ENCODE assay signal across 21 cellular contexts in genomic region chr1:150194381-150195031, GRCh38. TPM values are rescaled to one million over a fixed set of nuclear protein-coding genes. Genes with fewer than 3 reads are reported as not detected.
DNase-seq lines count a peak whose midpoint lies in the region; ATAC-seq and TF ChIP-seq lines count a peak whose summit lies in the region.
"Had no signal": no experiment of that assay in that cellular context is flagged by ENCODE, and none has a peak within 500 bp of the region (broad histone marks: within the 10 kb centered on the region; RNA-seq: fewer than 3 reads in every experiment).

No MANE protein-coding gene starts in this region.

- H4K20me1 ChIP-seq in fibroblast of lung (ENCODE audit: control insufficient read depth, extremely low read depth, insufficient read depth, low read length) = no peaks in the 10 kb centered on the region

- no peak overlapping the region for H3K9ac ChIP-seq in NT2/D1 (ENCODE audit: insufficient read length, low read depth)
- no peak overlapping the region for H3K9ac ChIP-seq in fibroblast of lung (ENCODE audit: insufficient read depth, low read length)

- H3K79me2 ChIP-seq in fibroblast of lung (ENCODE audit: control insufficient read depth, insufficient read depth, low read length) = no peaks in the 10 kb centered on the region

- no peak overlapping the region for H3K27ac ChIP-seq in fibroblast of lung (ENCODE audit: insufficient read depth, low read length)
- no peak overlapping the region for H3K27ac ChIP-seq in substantia nigra (ENCODE audit: low read depth, low read length, poor library complexity, severe bottlenecking)
- H3K27ac ChIP-seq: ascending aorta, epithelial cell of prostate, PC-9, right atrium auricular region, stomach had no signal

- TF ChIP-seq CTCF in fibroblast of lung (conservative IDR thresholded peaks at IDR 0.05 in 1 of 2, IDR thresholded peaks at IDR 0.05 in 1 of 2; ENCODE audit: low read depth in 1 of 2, low read length in 2 of 2) = no peak

- H3K36me3 ChIP-seq in NT2/D1 (ENCODE audit: insufficient read depth, insufficient read length, low read length) = no peaks in the 10 kb centered on the region
- H3K36me3 ChIP-seq in fibroblast of lung (ENCODE audit: control insufficient read depth, insufficient read depth, low read length) = no peaks in the 10 kb centered on the region
- H3K36me3 ChIP-seq: ascending aorta, right atrium auricular region, stomach had no signal

- H3K4me2 ChIP-seq in fibroblast of lung (ENCODE audit: extremely low read depth, insufficient read depth, low read length) = no peak overlapping the region
- H3K4me2 ChIP-seq: PC-9 had no signal

- peaks cover 33% of the 10 kb centered on the region for H3K9me3 ChIP-seq in NT2/D1 (ENCODE audit: insufficient read depth, low read length)
- H3K9me3 ChIP-seq in fibroblast of lung (ENCODE audit: control insufficient read depth, insufficient read depth, low read depth, low read length) = no peaks in the 10 kb centered on the region
- H3K9me3 ChIP-seq: ascending aorta, stomach had no signal

- no peak overlapping the region for H3K4me3 ChIP-seq in NT2/D1 (ENCODE audit: insufficient read length, low read depth)
- no peak overlapping the region for H3K4me3 ChIP-seq in fibroblast of lung (replicated peaks in 1 of 4; ENCODE audit: control extremely low read depth in 1 of 4, insufficient read depth in 1 of 4, low read depth in 3 of 4, low read length in 4 of 4)
- H3K4me3 ChIP-seq: ascending aorta, K562, PC-9, right atrium auricular region, stomach had no signal

- peak overlapping the region; percentile 59 for H2AFZ ChIP-seq in fibroblast of lung (ENCODE audit: low read length)
- H2AFZ ChIP-seq: PC-9 had no signal

- no peaks in the 10 kb centered on the region for H3K27me3 ChIP-seq in NT2/D1 (ENCODE audit: insufficient read depth, insufficient read length)
- H3K27me3 ChIP-seq in fibroblast of lung (ENCODE audit: control insufficient read depth, insufficient read depth, low read length) = no peaks in the 10 kb centered on the region
- H3K27me3 ChIP-seq: ascending aorta, right atrium auricular region had no signal

- ATAC-seq in HG03354 (IDR thresholded peaks at IDR 0.05; ENCODE audit: poor library complexity, severe bottlenecking, unreplicated experiment) = no peak

- H3K4me1 ChIP-seq in NT2/D1 (ENCODE audit: insufficient read depth, insufficient read length) = no peaks in the 10 kb centered on the region
- peaks cover 5% of the 10 kb centered on the region for H3K4me1 ChIP-seq in fibroblast of lung (ENCODE audit: control insufficient read depth, extremely low read depth, insufficient read depth, low read length)
- H3K4me1 ChIP-seq: right atrium auricular region, stomach had no signal

- DNase-seq in AG20443 (ENCODE audit: low spot score) (peak; percentile 32), NT2/D1 (ENCODE audit: low read depth, low spot score) (peak; percentile 70), fibroblast of lung (ENCODE audit: low read depth in 2 of 2) (peak in 1 of 2 donors; percentile 81), non-pigmented ciliary epithelial cell (ENCODE audit: low read depth) (peak; percentile 58), substantia nigra (lab: John Stamatoyannopoulos, UW) (no peak), 8988T (no peak)
- DNase-seq in stimulated activated CD4-positive, alpha-beta T cell treated with anti-CD3 and anti-CD28 coated beads, Interleukin-2, amount 100 ng/mL, for 24 hours = no peak
- DNase-seq: activated CD4-positive, alpha-beta T cell treated with anti-CD3 and anti-CD28 coated beads for 4 hours; activated CD8-positive, alpha-beta memory T cell treated with anti-CD3 and anti-CD28 coated beads, Interleukin-2, amount 50 U/mL, for 4 hours; activated gamma-delta T cell; DND-41; mammary epithelial cell; NCI-H1048; nephron progenitor cell; PC-9; stomach had no signal

RNA-seq across cellular contexts. Expression of gene ANP32E, which starts 41.4 kb away (rescaled TPM):
- total RNA-seq in fibroblast of lung = 17.5 and 24.6 TPM in 2 replicates
- polyA plus RNA-seq in fibroblast of lung = 22.4 and 29.2 TPM in 2 replicates
- 37.8 and 55.1 TPM in 2 replicates for polyA plus RNA-seq in fibroblast of lung (2012)
- 2.6 and 20.9 TPM in 2 replicates for polyA minus RNA-seq in fibroblast of lung (ENCODE audit: low replicate concordance)

RNA-seq across cellular contexts. Expression of gene PLEKHO1, which starts 44.8 kb away (rescaled TPM):
- 55.0 and 65.6 TPM in 2 replicates for total RNA-seq in fibroblast of lung
- 35.1 and 48.3 TPM in 2 replicates for polyA plus RNA-seq in fibroblast of lung
- polyA plus RNA-seq in fibroblast of lung (2012) = 46.3 and 57.0 TPM in 2 replicates
- polyA minus RNA-seq in fibroblast of lung (ENCODE audit: low replicate concordance) = 56.6 and 66.9 TPM in 2 replicates

Comparison
In these comparisons a context has a peak if more than half of its experiments do, and no peak if none do; other contexts are left out.
1. DNase-seq: peak in AG20443 (single experiment), NT2/D1 (single experiment) and non-pigmented ciliary epithelial cell (single experiment); none in substantia nigra (0 of 49), stimulated activated CD4-positive, alpha-beta T cell treated with anti-CD3 and anti-CD28 coated beads, Interleukin-2, amount 100 ng/mL, for 24 hours (0 of 2) and 8988T (single experiment).